19 cellular contexts compared by ENCODE assay signal in the genomic region with DNA sequence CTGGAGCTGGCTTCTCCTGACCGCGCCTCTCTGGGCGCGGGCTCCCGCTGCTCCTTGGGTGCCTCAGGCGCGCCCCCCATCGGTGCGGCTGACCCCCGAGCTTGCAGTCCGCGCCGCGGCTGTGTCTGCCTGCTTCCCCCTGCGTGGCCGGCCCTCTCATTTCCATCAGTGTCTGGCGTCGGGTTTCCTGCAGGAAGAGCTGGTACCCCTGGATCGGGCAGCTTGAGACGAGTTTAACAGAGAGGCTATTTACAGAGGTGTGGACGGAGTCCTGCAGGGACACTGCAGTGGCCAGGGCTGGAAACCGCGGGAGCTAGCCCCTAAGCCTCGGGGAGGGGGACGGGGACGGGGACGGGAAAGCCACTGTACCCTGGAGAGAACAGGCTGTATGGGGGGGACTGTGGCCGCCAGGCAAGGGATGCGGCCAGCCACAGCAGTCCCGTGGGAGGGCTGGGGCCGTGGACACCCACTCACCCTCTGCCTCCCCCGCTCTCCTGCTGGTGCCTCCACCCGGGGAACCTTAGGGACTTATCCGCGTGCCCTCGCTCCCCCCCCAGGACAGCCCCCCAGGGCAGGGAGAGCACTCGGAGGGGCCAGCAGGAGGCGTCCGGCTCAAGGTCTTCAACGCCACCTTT. TPM values are rescaled to one million over a fixed set of nuclear protein-coding genes. Genes with fewer than 3 reads are reported as not detected.
DNase-seq lines count a peak whose midpoint lies in the region; ATAC-seq and TF ChIP-seq lines count a peak whose summit lies in the region.
"Had no signal": no experiment of that assay in that cellular context is flagged by ENCODE, and none has a peak within 500 bp of the region (broad histone marks: within the 10 kb centered on the region; RNA-seq: fewer than 3 reads in every experiment).

No MANE protein-coding gene starts in this region.

- TF ChIP-seq EP300 in SK-N-SH (IDR thresholded peaks at IDR 0.05; ENCODE audit: borderline replicate concordance in 1 of 2, low read depth in 1 of 2, low read length in 1 of 2): no peak

- no peak for TF ChIP-seq RAD21 in SK-N-SH (IDR thresholded peaks at IDR 0.05; ENCODE audit: low read length)

- POLR2A ChIA-PET in SK-N-SH (lab: Yijun Ruan, JAX): no interaction called here

- H3K4me3 Mint-ChIP-seq in chondrocyte (ENCODE audit: unreplicated experiment): no peak overlapping the region
- H3K4me3 Mint-ChIP-seq: activated B cell treated with CpG ODN at 0.5 μM for 24 hours had no signal

- CTCF ChIA-PET in SK-N-SH (lab: Yijun Ruan, JAX): interaction anchor here (5.5 kb wide), 1 partner anchor 18 kb away, joined by 40 read pairs; no protein-coding TSS in a partner anchor

- no peaks in the 10 kb centered on the region for H3K9me2 ChIP-seq in SK-N-SH

- no peak for TF ChIP-seq POLR2A in thyroid gland (IDR thresholded peaks at IDR 0.05)

- H4K20me1 ChIP-seq in SK-N-SH (ENCODE audit: insufficient read depth): no peaks in the 10 kb centered on the region

- H3K4me2 ChIP-seq in SK-N-SH: no peak overlapping the region
- H3K4me2 ChIP-seq: A549 had no signal

- TF ChIP-seq CTCF in SK-N-SH (IDR thresholded peaks at IDR 0.05) (no peak), GM20000 (IDR thresholded peaks at IDR 0.05; ENCODE audit: extremely low read depth, missing control alignments) (no peak), chondrocyte (IDR thresholded peaks at IDR 0.05) (peak; percentile 62), thyroid gland (IDR thresholded peaks at IDR 0.05) (no peak)

- H3K9me3 ChIP-seq in SK-N-SH (no peaks in the 10 kb centered on the region), thyroid gland (no peaks in the 10 kb centered on the region)
- H3K9me3 ChIP-seq: A549, upper lobe of right lung had no signal

- H3K79me2 ChIP-seq in SK-N-SH (ENCODE audit: insufficient read depth): no peaks in the 10 kb centered on the region

- H3K36me3 Mint-ChIP-seq in chondrocyte (ENCODE audit: low read depth): peaks cover 1% of the 10 kb centered on the region

- H3K27ac Mint-ChIP-seq in chondrocyte (ENCODE audit: unreplicated experiment): no peak overlapping the region

- no peaks in the 10 kb centered on the region; the same call in 1 of the 2 replicates for H3K27me3 ChIP-seq in SK-N-SH (ENCODE audit: insufficient read depth)
- H3K27me3 ChIP-seq in thyroid gland: no peaks in the 10 kb centered on the region
- H3K27me3 ChIP-seq: upper lobe of right lung had no signal

- H3K4me3 ChIP-seq in SK-N-SH (ENCODE audit: low read depth in 2 of 2, low read length in 1 of 2): no peak overlapping the region
- H3K4me3 ChIP-seq in thyroid gland (replicated peaks in 1 of 3): no peak overlapping the region
- H3K4me3 ChIP-seq: A549, upper lobe of right lung had no signal

- H2AFZ ChIP-seq in SK-N-SH (ENCODE audit: low read depth): no peak overlapping the region

- intact Hi-C loops in sciatic nerve (cut with DNase I): no loop called here
- intact Hi-C loops in thyroid gland (cut with DNase I): no loop called here

- H3K27ac ChIP-seq in SK-N-SH (ENCODE audit: low read depth in 2 of 2, low read length in 1 of 2) (no peak overlapping the region), thyroid gland (no peak overlapping the region)
- H3K27ac ChIP-seq: A549, upper lobe of right lung had no signal

- WGBS in SK-N-SH (ENCODE audit: low lambda C conversion rate): 86% methylated on average over 27 of the region's 40 CpGs
- WGBS in thyroid gland, 2 donors: 65 to 85% methylated on average over 29 to 30 of the region's 40 CpGs

- H3K9ac ChIP-seq in SK-N-SH: no peak overlapping the region

- H3K36me3 ChIP-seq in SK-N-SH (replicated peaks in 1 of 2; ENCODE audit: control insufficient read depth in 1 of 2, insufficient read depth in 2 of 2, low read length in 1 of 2) (no peaks in the 10 kb centered on the region), thyroid gland (no peaks in the 10 kb centered on the region)
- H3K36me3 ChIP-seq: upper lobe of right lung had no signal

- H3K4me1 ChIP-seq in SK-N-SH (ENCODE audit: control insufficient read depth in 1 of 2, insufficient read depth in 2 of 2, low read depth in 1 of 2, low read length in 1 of 2): peaks cover 0 to 45% of the 10 kb centered on the region in 2 experiments; a peak in 1 of 4 replicates
- no peaks in the 10 kb centered on the region for H3K4me1 ChIP-seq in thyroid gland
- H3K4me1 ChIP-seq: A549, upper lobe of right lung had no signal

- ATAC-seq in SK-N-SH treated with all-trans-retinoic acid at 6 μM for 48 hours: no peak
- ATAC-seq in sciatic nerve: no peak
- ATAC-seq in GM18870 (IDR thresholded peaks at IDR 0.05; ENCODE audit: unreplicated experiment): no peak
- ATAC-seq: A549, PC-3, upper lobe of right lung had no signal

- peaks cover 18% of the 10 kb centered on the region for H3K4me1 Mint-ChIP-seq in chondrocyte (ENCODE audit: low read depth)

- peaks cover 24% of the 10 kb centered on the region for H3K27me3 Mint-ChIP-seq in chondrocyte (ENCODE audit: low read depth)
- H3K27me3 Mint-ChIP-seq: activated B cell treated with CpG ODN at 0.5 μM for 24 hours had no signal

- DNase-seq in SK-N-SH (peak; percentile 25), GM20000 (ENCODE audit: low spot score) (peak; percentile 13), chondrocyte (ENCODE audit: low spot score) (no peak), sciatic nerve (ENCODE audit: low spot score) (peak; percentile 58), thyroid gland (no peak), RKO (ENCODE audit: low spot score) (no peak)
- DNase-seq: activated B cell treated with CpG ODN at 0.5 μM for 24 hours; cortex of kidney; kidney glomerular epithelial cell; naive B cell; NCI-H1694 treated with DMSO at 0.1 percent for 48 hours; NCI-H510A treated with DMSO at 0.1 percent for 48 hours; PC-3; stimulated activated CD4-positive, alpha-beta T cell treated with anti-CD3 and anti-CD28 coated beads, Interleukin-2, amount 100 ng/mL, for 24 hours; SW 1271; upper lobe of right lung had no signal

- no peaks in the 10 kb centered on the region for H3K9me3 Mint-ChIP-seq in chondrocyte (ENCODE audit: low read depth)
- H3K9me3 Mint-ChIP-seq: activated B cell treated with CpG ODN at 0.5 μM for 24 hours had no signal

- H3F3A ChIP-seq in SK-N-SH (replicated peaks; ENCODE audit: insufficient read depth): no peaks in the 10 kb centered on the region

TF ChIP-seq in SK-N-SH, 30 proteins besides CTCF, POLR2A, EP300 and RAD21 (continues in another document):
- TF ChIP-seq, protein P1, sequence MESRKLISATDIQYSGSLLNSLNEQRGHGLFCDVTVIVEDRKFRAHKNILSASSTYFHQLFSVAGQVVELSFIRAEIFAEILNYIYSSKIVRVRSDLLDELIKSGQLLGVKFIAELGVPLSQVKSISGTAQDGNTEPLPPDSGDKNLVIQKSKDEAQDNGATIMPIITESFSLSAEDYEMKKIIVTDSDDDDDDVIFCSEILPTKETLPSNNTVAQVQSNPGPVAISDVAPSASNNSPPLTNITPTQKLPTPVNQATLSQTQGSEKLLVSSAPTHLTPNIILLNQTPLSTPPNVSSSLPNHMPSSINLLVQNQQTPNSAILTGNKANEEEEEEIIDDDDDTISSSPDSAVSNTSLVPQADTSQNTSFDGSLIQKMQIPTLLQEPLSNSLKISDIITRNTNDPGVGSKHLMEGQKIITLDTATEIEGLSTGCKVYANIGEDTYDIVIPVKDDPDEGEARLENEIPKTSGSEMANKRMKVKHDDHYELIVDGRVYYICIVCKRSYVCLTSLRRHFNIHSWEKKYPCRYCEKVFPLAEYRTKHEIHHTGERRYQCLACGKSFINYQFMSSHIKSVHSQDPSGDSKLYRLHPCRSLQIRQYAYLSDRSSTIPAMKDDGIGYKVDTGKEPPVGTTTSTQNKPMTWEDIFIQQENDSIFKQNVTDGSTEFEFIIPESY (IDR thresholded peaks at IDR 0.05; ENCODE audit: borderline replicate concordance, low read depth): no peak
- TF ChIP-seq ELF1 (IDR thresholded peaks at IDR 0.05): no peak

TF ChIP-seq in SK-N-SH treated with all-trans-retinoic acid at 6 μM for 48 hours, 23 proteins besides CTCF, POLR2A, EP300 and RAD21 (continues in another document):
- no peak for TF ChIP-seq ZC3H10 (CRISPR knock-in tag; IDR thresholded peaks at IDR 0.05)
- TF ChIP-seq ZNF8 (CRISPR knock-in tag; IDR thresholded peaks at IDR 0.05): no peak
- no peak for TF ChIP-seq OSR1 (CRISPR knock-in tag; IDR thresholded peaks at IDR 0.05)
- no peak for TF ChIP-seq GLIS3 (CRISPR knock-in tag; IDR thresholded peaks at IDR 0.05)
- no peak for TF ChIP-seq SNAI2 (CRISPR knock-in tag; IDR thresholded peaks at IDR 0.05)
- no peak for TF ChIP-seq TCF4 (CRISPR knock-in tag; IDR thresholded peaks at IDR 0.05; ENCODE audit: borderline replicate concordance)
- TF ChIP-seq ZFP30 (CRISPR knock-in tag; IDR thresholded peaks at IDR 0.05): no peak
- TF ChIP-seq ESRRG (CRISPR knock-in tag; IDR thresholded peaks at IDR 0.05): no peak
- no peak for TF ChIP-seq ZNF70 (CRISPR knock-in tag; IDR thresholded peaks at IDR 0.05)
- TF ChIP-seq ZFP3 (CRISPR knock-in tag; IDR thresholded peaks at IDR 0.05): no peak
- no peak for TF ChIP-seq CREB5 (CRISPR knock-in tag; IDR thresholded peaks at IDR 0.05; ENCODE audit: low read depth)

RNA-seq across cellular contexts. Expression of gene CACNA2D4, which starts 3.7 kb away (rescaled TPM):
- 0.02 TPM in 1 of 2 replicates, not detected in the other for polyA plus RNA-seq in SK-N-SH (2012; rRNA removed)
- not detected in 2 replicates for polyA plus RNA-seq in SK-N-SH (2012; cell fraction: cytosol; rRNA removed)
- polyA plus RNA-seq in SK-N-SH (2012; cell fraction: nucleus; rRNA removed): 0.02 TPM in 1 of 2 replicates, not detected in the other
- 0.30 to 0.92 TPM in 2 of 3 replicates, not detected in the other for total RNA-seq in chondrocyte
- total RNA-seq in sciatic nerve: 5.9 TPM
- 1 to 10 TPM; 1.5 to 2.6 (median 2.0) TPM for total RNA-seq in thyroid gland
- total RNA-seq: PC-3 had no signal
- polyA plus RNA-seq: A549 had no signal

Comparison
In these comparisons a context has a peak if more than half of its experiments do, and no peak if none do; other contexts are left out.
1. DNase-seq: peak in SK-N-SH (single experiment), GM20000 (single experiment) and sciatic nerve (single experiment); none in chondrocyte (single experiment), thyroid gland (0 of 2) and RKO (single experiment).